ENCODE assay signal across 8 cellular contexts in genomic region chr13:31538067-31539042, GRCh38.
DNase-seq lines count a peak whose midpoint lies in the region; ATAC-seq, FAIRE-seq and TF ChIP-seq lines count a peak whose summit lies in the region.

No MANE protein-coding gene starts in this region.

- no peak for TF ChIP-seq POLR2A in GM12892 (IDR thresholded peaks at IDR 0.05; ENCODE audit: low read depth, low read length)

- FAIRE-seq in GM12892 (lab: Jason Lieb, UNC), result no peak

- no peaks in the 10 kb centered on the region for H3K4me1 Mint-ChIP-seq in neural crest cell
- H3K4me1 Mint-ChIP-seq in activated naive CD8-positive, alpha-beta T cell treated with anti-CD3 and anti-CD28 coated beads, Interleukin-2, amount 50 U/mL, for 24 hours, result no peaks in the 10 kb centered on the region
- H3K4me1 Mint-ChIP-seq in activated naive CD8-positive, alpha-beta T cell treated with anti-CD3 and anti-CD28 coated beads for 36 hours, result no peaks in the 10 kb centered on the region

- no peaks in the 10 kb centered on the region for H3K36me3 Mint-ChIP-seq in neural crest cell (ENCODE audit: low read depth)
- H3K36me3 Mint-ChIP-seq in activated naive CD8-positive, alpha-beta T cell treated with anti-CD3 and anti-CD28 coated beads, Interleukin-2, amount 50 U/mL, for 24 hours (ENCODE audit: low read depth), result no peaks in the 10 kb centered on the region
- no peaks in the 10 kb centered on the region for H3K36me3 Mint-ChIP-seq in activated naive CD8-positive, alpha-beta T cell treated with anti-CD3 and anti-CD28 coated beads for 36 hours

- DNase-seq in ELR (ENCODE audit: low read depth), result peak; percentile 80
- peak; percentile 7 for DNase-seq in NCI-H460 (ENCODE audit: extremely low read depth, low read depth)
- DNase-seq in choroid plexus epithelial cell (ENCODE audit: low read depth), result peak; percentile 65
- DNase-seq in neural crest cell (ENCODE audit: low read depth, low spot score), result no peak
- DNase-seq in SHP77 (lab: John Stamatoyannopoulos, UW), result no peak
- no peak for DNase-seq in activated naive CD8-positive, alpha-beta T cell treated with anti-CD3 and anti-CD28 coated beads, Interleukin-2, amount 50 U/mL, for 24 hours
- no peak for DNase-seq in GM12892 (ENCODE audit: insufficient read length)
- no peak for DNase-seq in activated naive CD8-positive, alpha-beta T cell treated with anti-CD3 and anti-CD28 coated beads for 36 hours

- H3K9me3 Mint-ChIP-seq in neural crest cell, result peaks cover under 1% of the 10 kb centered on the region
- no peaks in the 10 kb centered on the region for H3K9me3 Mint-ChIP-seq in activated naive CD8-positive, alpha-beta T cell treated with anti-CD3 and anti-CD28 coated beads, Interleukin-2, amount 50 U/mL, for 24 hours
- H3K9me3 Mint-ChIP-seq in activated naive CD8-positive, alpha-beta T cell treated with anti-CD3 and anti-CD28 coated beads for 36 hours, result no peaks in the 10 kb centered on the region

- TF ChIP-seq CTCF in choroid plexus epithelial cell (conservative IDR thresholded peaks at IDR 0.05; ENCODE audit: low read depth, low read length), result peak; percentile 79
- TF ChIP-seq CTCF in neural crest cell (conservative IDR thresholded peaks at IDR 0.05), result peak; percentile 65

- H3K4me3 Mint-ChIP-seq in neural crest cell, result no peak overlapping the region
- no peak overlapping the region for H3K4me3 Mint-ChIP-seq in activated naive CD8-positive, alpha-beta T cell treated with anti-CD3 and anti-CD28 coated beads, Interleukin-2, amount 50 U/mL, for 24 hours
- no peak overlapping the region for H3K4me3 Mint-ChIP-seq in activated naive CD8-positive, alpha-beta T cell treated with anti-CD3 and anti-CD28 coated beads for 36 hours

- H3K27me3 Mint-ChIP-seq in neural crest cell (ENCODE audit: low read depth), result no peaks in the 10 kb centered on the region
- H3K27me3 Mint-ChIP-seq in activated naive CD8-positive, alpha-beta T cell treated with anti-CD3 and anti-CD28 coated beads, Interleukin-2, amount 50 U/mL, for 24 hours, result no peaks in the 10 kb centered on the region
- peaks cover 14% of the 10 kb centered on the region for H3K27me3 Mint-ChIP-seq in activated naive CD8-positive, alpha-beta T cell treated with anti-CD3 and anti-CD28 coated beads for 36 hours

- ATAC-seq in activated naive CD8-positive, alpha-beta T cell treated with anti-CD3 and anti-CD28 coated beads, Interleukin-2, amount 50 U/mL, for 24 hours, result no peak

- H3K4me3 ChIP-seq in choroid plexus epithelial cell (ENCODE audit: low read depth, low read length), result no peak overlapping the region

- no peak overlapping the region for H3K27ac Mint-ChIP-seq in neural crest cell (ENCODE audit: unreplicated experiment)
- H3K27ac Mint-ChIP-seq in activated naive CD8-positive, alpha-beta T cell treated with anti-CD3 and anti-CD28 coated beads, Interleukin-2, amount 50 U/mL, for 24 hours, result no peak overlapping the region
- no peak overlapping the region for H3K27ac Mint-ChIP-seq in activated naive CD8-positive, alpha-beta T cell treated with anti-CD3 and anti-CD28 coated beads for 36 hours

Comparison
In these comparisons a context has a peak if more than half of its experiments do, and no peak if none do; other contexts are left out.
1. DNase-seq: peak in ELR (single experiment), NCI-H460 (single experiment) and choroid plexus epithelial cell (single experiment); none in neural crest cell (single experiment), SHP77 (0 of 2), activated naive CD8-positive, alpha-beta T cell treated with anti-CD3 and anti-CD28 coated beads, Interleukin-2, amount 50 U/mL, for 24 hours (single experiment), GM12892 (single experiment) and activated naive CD8-positive, alpha-beta T cell treated with anti-CD3 and anti-CD28 coated beads for 36 hours (single experiment).